In the genomic region with DNA sequence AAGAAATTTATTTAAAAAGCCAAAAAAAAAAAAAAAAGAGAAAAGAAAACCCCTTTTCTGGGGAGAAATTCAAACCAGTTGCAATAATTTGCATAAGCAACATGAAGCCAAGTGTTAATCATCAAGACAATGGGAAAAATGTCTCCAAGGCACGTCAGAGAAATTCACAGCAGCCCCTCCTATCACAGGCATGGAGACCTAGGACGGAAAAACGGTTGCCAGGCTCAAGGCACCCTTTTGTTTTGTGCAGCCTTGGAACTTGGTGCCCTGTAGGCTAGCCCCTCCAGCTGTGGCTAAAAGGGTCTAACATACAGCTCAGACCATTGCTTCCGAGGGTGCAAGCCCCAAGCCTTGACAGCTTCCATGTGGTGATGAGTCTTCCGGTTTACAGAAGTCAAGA, we compare ENCODE assay signal across 23 cellular contexts.
"Had no signal": no experiment of that assay in that cellular context is flagged by ENCODE, and none has a peak within 500 bp of the region (broad histone marks: within the 10 kb centered on the region; RNA-seq: fewer than 3 reads in every experiment).

No MANE protein-coding gene starts in this region.

- H3K27ac ChIP-seq: PC-9, Peyer's patch, SJCRH30 had no signal

- DNase-seq: IMR-90, Karpas-422, KG1, MG63, NCI-H1092 treated with DMSO at 0.1 percent for 48 hours, NCI-H1436, NCI-H187, NCI-H2029, NCI-H2081 treated with DMSO at 0.1 percent for 48 hours, NCI-H2171, NCI-H226, NCI-H446, NCI-H510A, NCI-H524 treated with DMSO at 0.1 percent for 48 hours, NCI-H69, NCI-H774, OCI-M1, PC-9, Peyer's patch, SHP77 treated with DMSO at 0.1 percent for 48 hours, SJCRH30 had no signal

- H2AFZ ChIP-seq: PC-9 had no signal

- H3K36me3 ChIP-seq: MG63, Peyer's patch, SJCRH30 had no signal

- H3K4me1 ChIP-seq: Peyer's patch, SJCRH30 had no signal

- H3K4me2 ChIP-seq: PC-9 had no signal

- H3K27me3 ChIP-seq: MG63, Peyer's patch, SJCRH30 had no signal

- H3K4me3 ChIP-seq: MG63, PC-9, Peyer's patch, SJCRH30 had no signal

- ATAC-seq: HepG2, Right ventricle myocardium inferior had no signal

- H3K9me3 ChIP-seq: MG63, SJCRH30 had no signal
